2 cellular contexts compared by ENCODE assay signal in genomic region chr11:112977620-112978212, GRCh38.
TF ChIP-seq lines count a peak whose summit lies in the region.

No MANE protein-coding gene starts in this region.

TF ChIP-seq in K562, 482 proteins besides CTCF, POLR2A, EP300 and RAD21:
- TF ChIP-seq YY1 (IDR thresholded peaks at IDR 0.05; ENCODE audit: borderline replicate concordance in 1 of 3, control insufficient read depth in 1 of 3, extremely low read depth in 1 of 3, insufficient read depth in 3 of 3, insufficient read length in 1 of 3, insufficient replicate concordance in 2 of 3, low read depth in 1 of 3, low read length in 2 of 3) (no peak), SMAD4 (CRISPR knock-in tag; conservative IDR thresholded peaks at IDR 0.05) (no peak), JUND (IDR thresholded peaks at IDR 0.05; ENCODE audit: borderline replicate concordance, low read depth, low read length) (peak; percentile 90), JUND (tag; IDR thresholded peaks at IDR 0.05; ENCODE audit: borderline replicate concordance, low read depth, low read length) (peak; percentile 79; the same call in 2 of the 3 replicates), BHLHE40 (IDR thresholded peaks at IDR 0.05; ENCODE audit: low read length) (no peak), ZNF280B (CRISPR knock-in tag; IDR thresholded peaks at IDR 0.05) (no peak), XRCC4 (IDR thresholded peaks at IDR 0.05; ENCODE audit: extremely low read depth, insufficient read depth, insufficient read length) (no peak), IRF9 (tag; IDR thresholded peaks at IDR 0.05) (peak; percentile 20; the same call in 1 of the 2 replicates), JUN (IDR thresholded peaks at IDR 0.05; ENCODE audit: borderline replicate concordance, low read depth, low read length) (peak; percentile 60; the same call in 1 of the 2 replicates), JUN (CRISPR knock-in tag; IDR thresholded peaks at IDR 0.05; ENCODE audit: borderline replicate concordance) (no peak), POLR2G (IDR thresholded peaks at IDR 0.05; ENCODE audit: low read depth, low read length) (no peak), CEBPB (tag; IDR thresholded peaks at IDR 0.05) (peak; percentile 90), IFI16 (CRISPR knock-in tag; IDR thresholded peaks at IDR 0.05) (no peak), ZNF639 (CRISPR knock-in tag; conservative IDR thresholded peaks at IDR 0.05 in 1 of 2, IDR thresholded peaks at IDR 0.05 in 1 of 2) (no peak), TRIM24 (IDR thresholded peaks at IDR 0.05) (peak in 1 of 2 experiments; percentile 60; a peak in 1 of 4 replicates), EP400 (IDR thresholded peaks at IDR 0.05) (no peak), PHF20 (IDR thresholded peaks at IDR 0.05; ENCODE audit: partially characterized antibody) (no peak), CEBPG (CRISPR knock-in tag; IDR thresholded peaks at IDR 0.05) (no peak), CEBPG (tag; conservative IDR thresholded peaks at IDR 0.05 in 1 of 2, IDR thresholded peaks at IDR 0.05 in 1 of 2) (peak; percentile 92 to 95), FOSL1 (tag; conservative IDR thresholded peaks at IDR 0.05) (peak; percentile 88)
- TF ChIP-seq, protein P1, sequence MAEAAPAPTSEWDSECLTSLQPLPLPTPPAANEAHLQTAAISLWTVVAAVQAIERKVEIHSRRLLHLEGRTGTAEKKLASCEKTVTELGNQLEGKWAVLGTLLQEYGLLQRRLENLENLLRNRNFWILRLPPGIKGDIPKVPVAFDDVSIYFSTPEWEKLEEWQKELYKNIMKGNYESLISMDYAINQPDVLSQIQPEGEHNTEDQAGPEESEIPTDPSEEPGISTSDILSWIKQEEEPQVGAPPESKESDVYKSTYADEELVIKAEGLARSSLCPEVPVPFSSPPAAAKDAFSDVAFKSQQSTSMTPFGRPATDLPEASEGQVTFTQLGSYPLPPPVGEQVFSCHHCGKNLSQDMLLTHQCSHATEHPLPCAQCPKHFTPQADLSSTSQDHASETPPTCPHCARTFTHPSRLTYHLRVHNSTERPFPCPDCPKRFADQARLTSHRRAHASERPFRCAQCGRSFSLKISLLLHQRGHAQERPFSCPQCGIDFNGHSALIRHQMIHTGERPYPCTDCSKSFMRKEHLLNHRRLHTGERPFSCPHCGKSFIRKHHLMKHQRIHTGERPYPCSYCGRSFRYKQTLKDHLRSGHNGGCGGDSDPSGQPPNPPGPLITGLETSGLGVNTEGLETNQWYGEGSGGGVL (CRISPR knock-in tag; IDR thresholded peaks at IDR 0.05), result no peak
- TF ChIP-seq, protein P2, sequence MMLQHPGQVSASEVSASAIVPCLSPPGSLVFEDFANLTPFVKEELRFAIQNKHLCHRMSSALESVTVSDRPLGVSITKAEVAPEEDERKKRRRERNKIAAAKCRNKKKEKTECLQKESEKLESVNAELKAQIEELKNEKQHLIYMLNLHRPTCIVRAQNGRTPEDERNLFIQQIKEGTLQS (IDR thresholded peaks at IDR 0.05), result peak; percentile 93
- TF ChIP-seq, protein P2 (CRISPR knock-in tag; conservative IDR thresholded peaks at IDR 0.05), result no peak

TF ChIP-seq in HepG2, 621 proteins besides CTCF, POLR2A, EP300 and RAD21:
- TF ChIP-seq ZNF333 (CRISPR knock-in tag; IDR thresholded peaks at IDR 0.05; ENCODE audit: borderline replicate concordance) (no peak), ATF7 (IDR thresholded peaks at IDR 0.05) (peak; percentile 43), ATF7 (CRISPR knock-in tag; IDR thresholded peaks at IDR 0.05) (no peak), CEBPB (IDR thresholded peaks at IDR 0.05; ENCODE audit: borderline replicate concordance, low read depth, low read length) (peak; percentile 76; the same call in 1 of the 2 replicates), FOSL2 (CRISPR knock-in tag; IDR thresholded peaks at IDR 0.05) (peak; percentile 46; the same call in 1 of the 2 replicates)
